ENCODE assay signal across 8 cellular contexts in the genomic region with DNA sequence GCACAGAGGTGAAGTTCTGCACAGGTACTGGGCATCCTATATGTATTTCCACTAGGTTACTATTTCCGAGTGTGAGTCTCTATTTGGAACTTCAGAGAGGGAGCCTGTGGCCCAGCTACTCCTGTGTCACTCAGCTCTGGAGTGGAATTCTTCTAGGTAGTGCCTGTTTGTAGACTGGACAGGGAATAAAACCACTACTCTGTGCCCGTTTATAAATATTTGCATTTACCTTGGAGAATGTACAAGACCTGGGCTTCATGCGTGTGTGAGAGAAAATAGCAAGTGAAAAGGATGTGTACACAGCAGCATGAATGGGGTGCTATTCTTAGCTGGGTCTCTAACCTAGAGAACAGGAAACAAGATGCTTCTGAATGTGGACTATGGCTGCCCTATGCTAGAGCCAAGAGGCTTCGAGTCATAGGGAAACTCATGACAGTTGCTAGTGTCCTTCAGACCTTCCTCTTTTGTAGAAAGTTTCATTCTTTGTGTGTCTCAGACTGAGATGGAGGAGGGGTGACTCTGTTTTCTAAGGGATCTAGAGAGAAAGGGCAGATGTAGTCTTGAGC. TPM values are rescaled to one million over a fixed set of nuclear protein-coding genes. Genes with fewer than 3 reads are reported as not detected.
DNase-seq lines count a peak whose midpoint lies in the region; ATAC-seq and TF ChIP-seq lines count a peak whose summit lies in the region.
"Not testable (repeated sequence)": the region's sequence is repeated elsewhere in the genome, so short reads cannot be mapped to it uniquely, and the experiment has no call there.

No MANE protein-coding gene starts in this region.

- H3K4me1 Mint-ChIP-seq in natural killer cell treated with Interleukin-12 subunit alpha and Interleukin-12 subunit beta and Interleukin-15 and Interleukin-18, amount 100 ng/mL, for 72 hours (ENCODE audit: low read depth in 2 of 2): not testable (repeated sequence)

- H3K9me3 Mint-ChIP-seq in natural killer cell treated with Interleukin-12 subunit alpha and Interleukin-12 subunit beta and Interleukin-15 and Interleukin-18, amount 100 ng/mL, for 72 hours: not testable (repeated sequence)

- intact Hi-C loops in Right ventricle myocardium inferior (cut with DNase I): not testable (repeated sequence)

- not testable (repeated sequence) for TF ChIP-seq POLR2A in GM18505 (IDR thresholded peaks at IDR 0.05; ENCODE audit: borderline replicate concordance, extremely low read depth, insufficient read depth, insufficient read length)

- DNase-seq in Right ventricle myocardium inferior (ENCODE audit: missing footprints); natural killer cell treated with Interleukin-12 subunit alpha and Interleukin-12 subunit beta and Interleukin-15 and Interleukin-18, amount 100 ng/mL, for 72 hours (ENCODE audit: low spot score): not testable (repeated sequence)

- H3K27ac Mint-ChIP-seq in natural killer cell treated with Interleukin-12 subunit alpha and Interleukin-12 subunit beta and Interleukin-15 and Interleukin-18, amount 100 ng/mL, for 72 hours: not testable (repeated sequence)

- not testable (repeated sequence) for H3K36me3 Mint-ChIP-seq in natural killer cell treated with Interleukin-12 subunit alpha and Interleukin-12 subunit beta and Interleukin-15 and Interleukin-18, amount 100 ng/mL, for 72 hours

- H3K27me3 Mint-ChIP-seq in natural killer cell treated with Interleukin-12 subunit alpha and Interleukin-12 subunit beta and Interleukin-15 and Interleukin-18, amount 100 ng/mL, for 72 hours: not testable (repeated sequence)

- ATAC-seq in GM18505 (IDR thresholded peaks at IDR 0.05; ENCODE audit: unreplicated experiment) (peak; percentile 97), GM19351 (IDR thresholded peaks at IDR 0.05; ENCODE audit: unreplicated experiment) (peak; percentile 97), GM21576 (IDR thresholded peaks at IDR 0.05; ENCODE audit: unreplicated experiment) (peak; percentile 98), HG02885 (IDR thresholded peaks at IDR 0.05; ENCODE audit: poor library complexity, unreplicated experiment) (peak; percentile 99), HG03196 (IDR thresholded peaks at IDR 0.05; ENCODE audit: unreplicated experiment) (peak; percentile 99), SK-N-SH treated with all-trans-retinoic acid at 6 μM for 48 hours (peak; percentile 34; the same call in 2 of the 3 replicates), Right ventricle myocardium inferior (peak; percentile 77)
- peak; percentile 95 to 99 for ATAC-seq in natural killer cell treated with Interleukin-12 subunit alpha and Interleukin-12 subunit beta and Interleukin-15 and Interleukin-18, amount 100 ng/mL, for 72 hours

- not testable (repeated sequence) for H3K4me3 Mint-ChIP-seq in natural killer cell treated with Interleukin-12 subunit alpha and Interleukin-12 subunit beta and Interleukin-15 and Interleukin-18, amount 100 ng/mL, for 72 hours

RNA-seq across cellular contexts. Expression of gene FAM72C, which starts 40.5 kb away (rescaled TPM):
- total RNA-seq in Right ventricle myocardium inferior: 0.14 TPM
- 10 to 100 TPM in 1 of 2 donors, 1 to 10 TPM in 1; 6.0 to 17.8 TPM for total RNA-seq in natural killer cell treated with Interleukin-12 subunit alpha and Interleukin-12 subunit beta and Interleukin-15 and Interleukin-18, amount 100 ng/mL, for 72 hours

Comparison
In these comparisons a context has a peak if more than half of its experiments do, and no peak if none do; other contexts are left out.
1. ATAC-seq: peak in every context shown above with its lines; median percentile 99 in HG02885; 99 in HG03196; 98 in GM21576; 97 in GM18505; 97 in GM19351; 97 in natural killer cell treated with Interleukin-12 subunit alpha and Interleukin-12 subunit beta and Interleukin-15 and Interleukin-18, amount 100 ng/mL, for 72 hours; 77 in Right ventricle myocardium inferior; 34 in SK-N-SH treated with all-trans-retinoic acid at 6 μM for 48 hours.